Comparison of ENCODE assay signal across 1 cellular context in the genomic region with DNA sequence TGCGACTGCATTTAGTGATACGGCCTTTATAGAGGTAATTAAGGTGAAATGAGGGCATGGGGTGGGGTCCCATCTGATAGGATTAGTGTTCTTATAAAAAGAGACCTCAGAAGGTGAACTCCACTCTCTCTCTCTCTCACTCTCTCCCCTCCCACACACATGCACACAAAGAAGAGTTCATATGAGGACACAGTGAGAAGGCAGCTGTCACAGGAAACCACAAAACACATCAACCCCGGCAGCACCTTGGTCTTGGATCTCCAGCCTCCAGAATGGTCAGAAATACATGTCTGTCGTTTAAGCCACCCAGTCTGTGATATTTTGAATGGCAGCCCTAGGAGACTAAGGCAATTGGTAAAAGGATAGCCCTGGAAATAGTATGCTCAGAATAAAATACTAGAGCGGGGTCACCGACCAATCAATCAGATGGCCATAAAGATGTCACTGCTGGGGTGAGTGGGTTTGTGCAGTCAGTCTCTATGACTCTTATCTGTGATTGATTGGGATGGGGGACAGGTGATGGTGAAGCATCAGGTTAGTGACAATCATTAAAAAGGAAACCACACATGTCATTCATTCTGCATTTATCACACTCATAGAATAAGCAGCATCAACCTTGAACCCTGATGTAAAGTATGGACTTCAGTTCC.
TF ChIP-seq lines count a peak whose summit lies in the region.

No MANE protein-coding gene starts in this region.

TF ChIP-seq in GM23338, 12 proteins besides CTCF, POLR2A, EP300 and RAD21:
- TF ChIP-seq, protein P1, sequence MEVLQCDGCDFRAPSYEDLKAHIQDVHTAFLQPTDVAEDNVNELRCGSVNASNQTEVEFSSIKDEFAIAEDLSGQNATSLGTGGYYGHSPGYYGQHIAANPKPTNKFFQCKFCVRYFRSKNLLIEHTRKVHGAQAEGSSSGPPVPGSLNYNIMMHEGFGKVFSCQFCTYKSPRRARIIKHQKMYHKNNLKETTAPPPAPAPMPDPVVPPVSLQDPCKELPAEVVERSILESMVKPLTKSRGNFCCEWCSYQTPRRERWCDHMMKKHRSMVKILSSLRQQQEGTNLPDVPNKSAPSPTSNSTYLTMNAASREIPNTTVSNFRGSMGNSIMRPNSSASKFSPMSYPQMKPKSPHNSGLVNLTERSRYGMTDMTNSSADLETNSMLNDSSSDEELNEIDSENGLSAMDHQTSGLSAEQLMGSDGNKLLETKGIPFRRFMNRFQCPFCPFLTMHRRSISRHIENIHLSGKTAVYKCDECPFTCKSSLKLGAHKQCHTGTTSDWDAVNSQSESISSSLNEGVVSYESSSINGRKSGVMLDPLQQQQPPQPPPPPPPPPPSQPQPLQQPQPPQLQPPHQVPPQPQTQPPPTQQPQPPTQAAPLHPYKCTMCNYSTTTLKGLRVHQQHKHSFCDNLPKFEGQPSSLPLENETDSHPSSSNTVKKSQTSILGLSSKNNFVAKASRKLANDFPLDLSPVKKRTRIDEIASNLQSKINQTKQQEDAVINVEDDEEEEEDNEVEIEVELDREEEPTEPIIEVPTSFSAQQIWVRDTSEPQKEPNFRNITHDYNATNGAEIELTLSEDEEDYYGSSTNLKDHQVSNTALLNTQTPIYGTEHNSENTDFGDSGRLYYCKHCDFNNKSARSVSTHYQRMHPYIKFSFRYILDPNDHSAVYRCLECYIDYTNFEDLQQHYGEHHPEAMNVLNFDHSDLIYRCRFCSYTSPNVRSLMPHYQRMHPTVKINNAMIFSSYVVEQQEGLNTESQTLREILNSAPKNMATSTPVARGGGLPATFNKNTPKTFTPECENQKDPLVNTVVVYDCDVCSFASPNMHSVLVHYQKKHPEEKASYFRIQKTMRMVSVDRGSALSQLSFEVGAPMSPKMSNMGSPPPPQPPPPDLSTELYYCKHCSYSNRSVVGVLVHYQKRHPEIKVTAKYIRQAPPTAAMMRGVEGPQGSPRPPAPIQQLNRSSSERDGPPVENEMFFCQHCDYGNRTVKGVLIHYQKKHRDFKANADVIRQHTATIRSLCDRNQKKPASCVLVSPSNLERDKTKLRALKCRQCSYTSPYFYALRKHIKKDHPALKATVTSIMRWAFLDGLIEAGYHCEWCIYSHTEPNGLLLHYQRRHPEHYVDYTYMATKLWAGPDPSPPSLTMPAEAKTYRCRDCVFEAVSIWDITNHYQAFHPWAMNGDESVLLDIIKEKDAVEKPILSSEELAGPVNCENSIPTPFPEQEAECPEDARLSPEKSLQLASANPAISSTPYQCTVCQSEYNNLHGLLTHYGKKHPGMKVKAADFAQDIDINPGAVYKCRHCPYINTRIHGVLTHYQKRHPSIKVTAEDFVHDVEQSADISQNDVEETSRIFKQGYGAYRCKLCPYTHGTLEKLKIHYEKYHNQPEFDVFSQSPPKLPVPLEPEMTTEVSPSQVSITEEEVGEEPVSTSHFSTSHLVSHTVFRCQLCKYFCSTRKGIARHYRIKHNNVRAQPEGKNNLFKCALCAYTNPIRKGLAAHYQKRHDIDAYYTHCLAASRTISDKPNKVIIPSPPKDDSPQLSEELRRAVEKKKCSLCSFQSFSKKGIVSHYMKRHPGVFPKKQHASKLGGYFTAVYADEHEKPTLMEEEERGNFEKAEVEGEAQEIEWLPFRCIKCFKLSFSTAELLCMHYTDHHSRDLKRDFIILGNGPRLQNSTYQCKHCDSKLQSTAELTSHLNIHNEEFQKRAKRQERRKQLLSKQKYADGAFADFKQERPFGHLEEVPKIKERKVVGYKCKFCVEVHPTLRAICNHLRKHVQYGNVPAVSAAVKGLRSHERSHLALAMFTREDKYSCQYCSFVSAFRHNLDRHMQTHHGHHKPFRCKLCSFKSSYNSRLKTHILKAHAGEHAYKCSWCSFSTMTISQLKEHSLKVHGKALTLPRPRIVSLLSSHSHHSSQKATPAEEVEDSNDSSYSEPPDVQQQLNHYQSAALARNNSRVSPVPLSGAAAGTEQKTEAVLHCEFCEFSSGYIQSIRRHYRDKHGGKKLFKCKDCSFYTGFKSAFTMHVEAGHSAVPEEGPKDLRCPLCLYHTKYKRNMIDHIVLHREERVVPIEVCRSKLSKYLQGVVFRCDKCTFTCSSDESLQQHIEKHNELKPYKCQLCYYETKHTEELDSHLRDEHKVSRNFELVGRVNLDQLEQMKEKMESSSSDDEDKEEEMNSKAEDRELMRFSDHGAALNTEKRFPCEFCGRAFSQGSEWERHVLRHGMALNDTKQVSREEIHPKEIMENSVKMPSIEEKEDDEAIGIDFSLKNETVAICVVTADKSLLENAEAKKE (CRISPR knock-in tag; IDR thresholded peaks at IDR 0.05): no peak
- TF ChIP-seq NANOG (IDR thresholded peaks at IDR 0.05; ENCODE audit: borderline replicate concordance) (no peak), JUNB (IDR thresholded peaks at IDR 0.05; ENCODE audit: unreplicated experiment) (no peak), STAT1 (IDR thresholded peaks at IDR 0.05; ENCODE audit: unreplicated experiment) (no peak), ZNF114 (CRISPR knock-in tag; IDR thresholded peaks at IDR 0.05) (no peak), ZNF331 (CRISPR knock-in tag; IDR thresholded peaks at IDR 0.05; ENCODE audit: low read depth) (no peak), EZH2phosphoT487 (IDR thresholded peaks at IDR 0.05; ENCODE audit: unreplicated experiment) (no peak), POLR2AphosphoS5 (IDR thresholded peaks at IDR 0.05; ENCODE audit: low read depth) (no peak), CREB1 (CRISPR knock-in tag; IDR thresholded peaks at IDR 0.05; ENCODE audit: low read depth) (no peak), EZH2 (IDR thresholded peaks at IDR 0.05; ENCODE audit: low read depth, unreplicated experiment) (no peak)
- TF ChIP-seq, protein P2, sequence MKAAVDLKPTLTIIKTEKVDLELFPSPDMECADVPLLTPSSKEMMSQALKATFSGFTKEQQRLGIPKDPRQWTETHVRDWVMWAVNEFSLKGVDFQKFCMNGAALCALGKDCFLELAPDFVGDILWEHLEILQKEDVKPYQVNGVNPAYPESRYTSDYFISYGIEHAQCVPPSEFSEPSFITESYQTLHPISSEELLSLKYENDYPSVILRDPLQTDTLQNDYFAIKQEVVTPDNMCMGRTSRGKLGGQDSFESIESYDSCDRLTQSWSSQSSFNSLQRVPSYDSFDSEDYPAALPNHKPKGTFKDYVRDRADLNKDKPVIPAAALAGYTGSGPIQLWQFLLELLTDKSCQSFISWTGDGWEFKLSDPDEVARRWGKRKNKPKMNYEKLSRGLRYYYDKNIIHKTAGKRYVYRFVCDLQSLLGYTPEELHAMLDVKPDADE (IDR thresholded peaks at IDR 0.05): no peak
- TF ChIP-seq, protein P3, sequence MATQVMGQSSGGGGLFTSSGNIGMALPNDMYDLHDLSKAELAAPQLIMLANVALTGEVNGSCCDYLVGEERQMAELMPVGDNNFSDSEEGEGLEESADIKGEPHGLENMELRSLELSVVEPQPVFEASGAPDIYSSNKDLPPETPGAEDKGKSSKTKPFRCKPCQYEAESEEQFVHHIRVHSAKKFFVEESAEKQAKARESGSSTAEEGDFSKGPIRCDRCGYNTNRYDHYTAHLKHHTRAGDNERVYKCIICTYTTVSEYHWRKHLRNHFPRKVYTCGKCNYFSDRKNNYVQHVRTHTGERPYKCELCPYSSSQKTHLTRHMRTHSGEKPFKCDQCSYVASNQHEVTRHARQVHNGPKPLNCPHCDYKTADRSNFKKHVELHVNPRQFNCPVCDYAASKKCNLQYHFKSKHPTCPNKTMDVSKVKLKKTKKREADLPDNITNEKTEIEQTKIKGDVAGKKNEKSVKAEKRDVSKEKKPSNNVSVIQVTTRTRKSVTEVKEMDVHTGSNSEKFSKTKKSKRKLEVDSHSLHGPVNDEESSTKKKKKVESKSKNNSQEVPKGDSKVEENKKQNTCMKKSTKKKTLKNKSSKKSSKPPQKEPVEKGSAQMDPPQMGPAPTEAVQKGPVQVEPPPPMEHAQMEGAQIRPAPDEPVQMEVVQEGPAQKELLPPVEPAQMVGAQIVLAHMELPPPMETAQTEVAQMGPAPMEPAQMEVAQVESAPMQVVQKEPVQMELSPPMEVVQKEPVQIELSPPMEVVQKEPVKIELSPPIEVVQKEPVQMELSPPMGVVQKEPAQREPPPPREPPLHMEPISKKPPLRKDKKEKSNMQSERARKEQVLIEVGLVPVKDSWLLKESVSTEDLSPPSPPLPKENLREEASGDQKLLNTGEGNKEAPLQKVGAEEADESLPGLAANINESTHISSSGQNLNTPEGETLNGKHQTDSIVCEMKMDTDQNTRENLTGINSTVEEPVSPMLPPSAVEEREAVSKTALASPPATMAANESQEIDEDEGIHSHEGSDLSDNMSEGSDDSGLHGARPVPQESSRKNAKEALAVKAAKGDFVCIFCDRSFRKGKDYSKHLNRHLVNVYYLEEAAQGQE (IDR thresholded peaks at IDR 0.05; ENCODE audit: unreplicated experiment): no peak
